ENCODE assay signal across 2 cellular contexts in genomic region chr10:87640043-87640442, GRCh38.
TF ChIP-seq lines count a peak whose summit lies in the region.

No MANE protein-coding gene starts in this region.

TF ChIP-seq in IMR-90, 13 proteins besides CTCF, POLR2A, EP300 and RAD21:
- TF ChIP-seq CHD1 (IDR thresholded peaks at IDR 0.05; ENCODE audit: low read depth, low read length) (no peak), CEBPB (IDR thresholded peaks at IDR 0.05; ENCODE audit: low read depth, low read length) (no peak)
TF ChIP-seq in IMR-90: peak in this region for 0.

TF ChIP-seq in H1, 55 proteins besides CTCF, POLR2A, EP300 and RAD21:
- TF ChIP-seq JUND (IDR thresholded peaks at IDR 0.05; ENCODE audit: low read length) (no peak), KDM4A (IDR thresholded peaks at IDR 0.05; ENCODE audit: low read depth, low read length, severe bottlenecking) (no peak), SIRT6 (IDR thresholded peaks at IDR 0.05; ENCODE audit: low read length) (no peak), BACH1 (IDR thresholded peaks at IDR 0.05; ENCODE audit: low read length) (no peak), NRF1 (IDR thresholded peaks at IDR 0.05; ENCODE audit: low read depth, low read length) (no peak), NANOG (IDR thresholded peaks at IDR 0.05; ENCODE audit: insufficient read depth, low read depth, low read length, poor library complexity, severe bottlenecking) (no peak), SP4 (IDR thresholded peaks at IDR 0.05; ENCODE audit: low read length) (no peak), MAFK (IDR thresholded peaks at IDR 0.05; ENCODE audit: low read depth, low read length) (no peak), ATF2 (IDR thresholded peaks at IDR 0.05; ENCODE audit: low read length) (no peak), BCL11A (IDR thresholded peaks at IDR 0.05; ENCODE audit: low read depth in 2 of 2, low read length in 2 of 2) (no peak), SP1 (IDR thresholded peaks at IDR 0.05; ENCODE audit: low read depth, low read length) (no peak), KDM5A (IDR thresholded peaks at IDR 0.05; ENCODE audit: low read length) (no peak), PHF8 (conservative IDR thresholded peaks at IDR 0.05; ENCODE audit: low read depth, low read length) (no peak), RFX5 (IDR thresholded peaks at IDR 0.05; ENCODE audit: borderline replicate concordance, low read depth, low read length) (no peak), SIX5 (IDR thresholded peaks at IDR 0.05; ENCODE audit: low read depth, low read length) (no peak), SUZ12 (IDR thresholded peaks at IDR 0.05; ENCODE audit: low read length) (no peak)
TF ChIP-seq in H1: peak in this region for 0.
